1 cellular context compared by ENCODE assay signal in genomic region chr5:69136296-69136695, GRCh38.
TF ChIP-seq lines count a peak whose summit lies in the region.

No MANE protein-coding gene starts in this region.

TF ChIP-seq in H1, 55 proteins besides CTCF, POLR2A, EP300 and RAD21:
- TF ChIP-seq MAX (IDR thresholded peaks at IDR 0.05) (no peak), SIX5 (IDR thresholded peaks at IDR 0.05; ENCODE audit: low read depth, low read length) (no peak), E2F6 (IDR thresholded peaks at IDR 0.05) (no peak), TBP (IDR thresholded peaks at IDR 0.05; ENCODE audit: low read depth, low read length) (no peak), TCF12 (IDR thresholded peaks at IDR 0.05; ENCODE audit: low read depth, low read length) (no peak), GABPA (IDR thresholded peaks at IDR 0.05; ENCODE audit: borderline replicate concordance, insufficient read depth, low read length) (no peak), CEBPB (IDR thresholded peaks at IDR 0.05; ENCODE audit: low read depth, low read length) (no peak), POLR2AphosphoS5 (IDR thresholded peaks at IDR 0.05; ENCODE audit: low read depth, low read length) (no peak), CHD1 (IDR thresholded peaks at IDR 0.05; ENCODE audit: low read depth, low read length) (no peak), SUZ12 (IDR thresholded peaks at IDR 0.05; ENCODE audit: low read length) (no peak), TAF1 (IDR thresholded peaks at IDR 0.05; ENCODE audit: low read depth, low read length) (no peak)
TF ChIP-seq in H1: peak in this region for 0.
